In the genomic region with DNA sequence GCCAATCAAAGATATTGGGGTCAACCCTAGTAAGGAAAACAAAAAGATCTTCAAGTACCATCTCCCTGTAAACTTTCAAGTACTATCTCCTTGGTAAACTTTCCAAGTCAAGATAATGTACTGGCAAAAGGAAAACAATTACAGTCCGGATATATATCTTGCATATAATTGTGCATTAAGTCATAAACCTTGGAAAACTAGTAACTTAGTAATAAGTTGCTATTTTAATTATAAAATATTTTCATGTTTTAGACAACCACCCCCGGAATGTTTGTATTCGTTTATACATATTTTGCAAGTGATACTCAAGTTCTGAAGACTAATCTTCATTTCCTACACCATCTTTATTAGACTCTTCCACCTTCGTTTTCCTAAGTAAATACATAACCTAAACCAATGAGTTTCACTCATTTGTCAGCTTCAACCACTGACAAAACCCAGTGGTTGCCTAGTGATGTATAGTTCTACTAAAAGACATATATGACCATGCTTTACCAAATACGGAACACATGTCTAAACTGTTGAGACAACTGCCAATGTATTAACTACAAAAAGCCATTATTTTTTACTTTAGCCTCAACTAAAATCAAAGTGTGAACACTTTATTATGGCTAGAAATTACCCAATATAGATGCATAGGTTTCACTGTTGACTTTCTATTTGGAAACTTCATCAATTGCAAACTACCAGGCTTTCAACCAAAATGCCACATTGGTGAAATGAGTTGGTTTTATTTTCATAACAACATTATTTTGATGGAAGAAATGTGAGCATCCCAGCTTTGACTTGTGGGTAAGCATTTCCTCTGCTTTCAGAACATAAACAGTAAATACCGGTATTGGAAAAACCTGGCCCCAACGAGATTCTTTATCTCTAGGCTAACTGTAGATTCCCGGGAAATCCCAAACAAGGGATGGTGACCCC, we compare ENCODE assay signal across 8 cellular contexts. TPM values are rescaled to one million over a fixed set of nuclear protein-coding genes. Genes with fewer than 3 reads are reported as not detected.
DNase-seq lines count a peak whose midpoint lies in the region; FAIRE-seq and TF ChIP-seq lines count a peak whose summit lies in the region.

No MANE protein-coding gene starts in this region.

- no peak overlapping the region for H3K56ac ChIP-seq in H1 (replicated peaks; ENCODE audit: insufficient read length, low read depth, low read length)

- H3K9me3 ChIP-seq in Caco-2, result no peaks in the 10 kb centered on the region
- no peaks in the 10 kb centered on the region for H3K9me3 ChIP-seq in H1 (ENCODE audit: insufficient read depth in 2 of 2, low read depth in 1 of 2, low read length in 1 of 2)
- H3K9me3 ChIP-seq in osteoblast (ENCODE audit: low read depth, low read length), result no peaks in the 10 kb centered on the region

- intact Hi-C loops in Caco-2 (cut with micrococcal nuclease; ENCODE audit: unreplicated experiment), result no loop called here

- H3K27ac ChIP-seq in H1 (ENCODE audit: low read depth, low read length) (no peak overlapping the region), osteoblast (ENCODE audit: low read depth, low read length) (peak overlapping the region; percentile 68)

- no TSS peak for BruUV-seq in Caco-2 (replicated peaks; lab: Mats Ljungman, UMichigan)

- H3K4ac ChIP-seq in H1 (replicated peaks; ENCODE audit: insufficient read length, low read depth, low read length), result no peak overlapping the region

- H3K9ac ChIP-seq in H1 (replicated peaks in 1 of 4; ENCODE audit: extremely low read depth in 1 of 4, low read depth in 3 of 4, low read length in 3 of 4), result peak overlapping the region in 3 of 4 experiments; percentile 13 to 66 (median 37); a peak in 3 of 7 replicates

- H4K20me1 ChIP-seq in H1 (replicated peaks in 1 of 2; ENCODE audit: control insufficient read depth in 1 of 2, insufficient read depth in 2 of 2, low read length in 2 of 2) (no peaks in the 10 kb centered on the region), osteoblast (ENCODE audit: insufficient read depth, low read length) (peaks cover 11% of the 10 kb centered on the region)

- no peak overlapping the region for H2AK5ac ChIP-seq in H1 (ENCODE audit: low read depth, low read length)

- H3K36me3 ChIP-seq in Caco-2 (ENCODE audit: control insufficient read depth, insufficient read depth, low read length) (no peaks in the 10 kb centered on the region), H1 (ENCODE audit: control insufficient read depth in 2 of 4, insufficient read depth in 4 of 4, low read length in 3 of 4) (no peaks in the 10 kb centered on the region), osteoblast (ENCODE audit: insufficient read depth, low read length) (no peaks in the 10 kb centered on the region)

- CTCF ChIA-PET in Caco-2 (lab: Charles Lee), result no interaction called here
- CTCF ChIA-PET in H1 (lab: Charles Lee; ENCODE audit: partially characterized antibody), result no interaction called here

- no peak overlapping the region for H2BK20ac ChIP-seq in H1 (ENCODE audit: low read length)

- TF ChIP-seq RAD21 in H1 (IDR thresholded peaks at IDR 0.05 in 1 of 2, conservative IDR thresholded peaks at IDR 0.05 in 1 of 2; ENCODE audit: low read depth in 2 of 2, low read length in 2 of 2), result no peak

- no peak for FAIRE-seq in H1 (lab: Jason Lieb, UNC)

- H2AFZ ChIP-seq in H1 (ENCODE audit: low read length), result no peak overlapping the region
- peak overlapping the region; percentile 88 for H2AFZ ChIP-seq in osteoblast (ENCODE audit: low read length)

- TF ChIP-seq POLR2A in H1 (IDR thresholded peaks at IDR 0.05; ENCODE audit: control extremely low read depth in 1 of 2, low read depth in 2 of 2, low read length in 2 of 2), result no peak

- no peak overlapping the region for H3K18ac ChIP-seq in H1 (ENCODE audit: extremely low read depth, low read length)

- H3K79me1 ChIP-seq in H1 (ENCODE audit: low read depth, low read length), result no peaks in the 10 kb centered on the region

- in situ Hi-C loops in GM13977 (cut with MboI; ENCODE audit: low pct_unique_long_range_greater_than_20kb, low sequenced_read_pairs, unreplicated experiment), result no loop called here

- H3K4me2 ChIP-seq in H1 (ENCODE audit: insufficient read depth in 1 of 2, low read depth in 2 of 2, low read length in 2 of 2) (peak overlapping the region; percentile 48 to 70), osteoblast (ENCODE audit: insufficient read depth, low read length) (peak overlapping the region; percentile 93)

- TF ChIP-seq EP300 in H1 (IDR thresholded peaks at IDR 0.05; ENCODE audit: borderline replicate concordance in 1 of 2, low read depth in 2 of 2, low read length in 2 of 2), result no peak

- H3K36me3 Mint-ChIP-seq in Caco-2 (ENCODE audit: insufficient read depth, unreplicated experiment), result peaks cover 4% of the 10 kb centered on the region

- no peak for DNase-seq in Caco-2
- DNase-seq in NCI-H524 (lab: John Stamatoyannopoulos, UW), result peak; percentile 1 to 23
- DNase-seq in H1 (ENCODE audit: low read depth in 1 of 2, low spot score in 2 of 2), result no peak
- DNase-seq in osteoblast (ENCODE audit: insufficient read length, low spot score, missing footprints), result no peak
- no peak for DNase-seq in HUDEP-2 (lab: John Stamatoyannopoulos, UW; ENCODE audit: unreplicated experiment in 76 of 76)
- no peak for DNase-seq in DMS53 treated with DMSO at 0.1 percent for 48 hours (lab: John Stamatoyannopoulos, UW; ENCODE audit: unreplicated experiment)
- no peak for DNase-seq in 8988T
- no peak for DNase-seq in GM13977 (ENCODE audit: low spot score)

- H3K4me3 ChIP-seq in Caco-2 (ENCODE audit: low read depth, low read length) (no peak overlapping the region), H1 (ENCODE audit: extremely low read depth in 1 of 4, insufficient read depth in 2 of 4, low read depth in 3 of 4, low read length in 4 of 4) (peak overlapping the region; percentile 55 to 77 (median 68)), osteoblast (ENCODE audit: insufficient read depth, low read length) (peak overlapping the region; percentile 86)

- H2BK15ac ChIP-seq in H1 (ENCODE audit: low read length), result no peak overlapping the region

- H3K27me3 Mint-ChIP-seq in Caco-2 (ENCODE audit: insufficient read depth, unreplicated experiment), result peaks cover 3% of the 10 kb centered on the region

- H3K4me1 Mint-ChIP-seq in Caco-2 (ENCODE audit: low read depth, unreplicated experiment), result no peaks in the 10 kb centered on the region

- no peak overlapping the region for H4K5ac ChIP-seq in H1 (ENCODE audit: insufficient read length, low read depth, low read length)

- H3K23me2 ChIP-seq in H1 (ENCODE audit: low read depth, low read length), result peaks cover 5% of the 10 kb centered on the region

- H3K4me1 ChIP-seq in Caco-2 (0 out of 2 replicates have a peak, but pooled peaks cover 10% of the 10 kb centered on the region), H1 (replicated peaks in 1 of 4; ENCODE audit: control insufficient read depth in 3 of 4, insufficient read depth in 4 of 4, low read length in 3 of 4) (peaks cover 0 to 4% (median 2%) of the 10 kb centered on the region in 4 experiments; a peak in 3 of 7 replicates), osteoblast (ENCODE audit: insufficient read depth, low read length) (peaks cover 13% of the 10 kb centered on the region)

- POLR2A ChIA-PET in Caco-2 (lab: Charles Lee) (no interaction called here), H1 (lab: Charles Lee; ENCODE audit: partially characterized antibody) (interaction anchor here (0.6 to 1.0 kb wide), 2 partner anchors 92 to 114 kb away, joined by 3 read pairs; no protein-coding TSS in a partner anchor)

- TF ChIP-seq CTCF in Caco-2 (IDR thresholded peaks at IDR 0.05; ENCODE audit: insufficient read depth in 1 of 2, low read depth in 1 of 2, low read length in 1 of 2, severe bottlenecking in 1 of 2, unreplicated experiment in 1 of 2) (no peak), H1 (IDR thresholded peaks at IDR 0.05; ENCODE audit: control extremely low read depth in 1 of 3, insufficient read depth in 1 of 3, low read depth in 1 of 3, low read length in 3 of 3) (no peak), osteoblast (IDR thresholded peaks at IDR 0.05; ENCODE audit: extremely low read depth, low read depth, low read length) (no peak), GM13977 (IDR thresholded peaks at IDR 0.05; ENCODE audit: extremely low read depth, insufficient read depth, missing control alignments) (no peak)

- H3K4me3 Mint-ChIP-seq in Caco-2 (ENCODE audit: unreplicated experiment), result peak overlapping the region; percentile 83

- H3K14ac ChIP-seq in H1 (ENCODE audit: insufficient read length), result no peak overlapping the region

- H3K9me3 Mint-ChIP-seq in Caco-2 (ENCODE audit: unreplicated experiment), result no peaks in the 10 kb centered on the region

- no peak overlapping the region for H2BK120ac ChIP-seq in H1 (replicated peaks; ENCODE audit: low read depth, low read length)

- peaks cover 0 to 48% of the 10 kb centered on the region in 2 experiments; a peak in 2 of 4 replicates for H3K79me2 ChIP-seq in H1 (ENCODE audit: control insufficient read depth in 1 of 2, insufficient read depth in 2 of 2, low read length in 2 of 2)
- H3K79me2 ChIP-seq in osteoblast (ENCODE audit: insufficient read depth, low read length), result peaks cover 58% of the 10 kb centered on the region

- H3K27me3 ChIP-seq in Caco-2 (replicated peaks; ENCODE audit: control insufficient read depth, insufficient read depth, low read length) (peaks cover 2% of the 10 kb centered on the region; the same call in 1 of the 2 replicates), H1 (replicated peaks in 1 of 4; ENCODE audit: control insufficient read depth in 3 of 4, extremely low read depth in 1 of 4, insufficient read depth in 3 of 4, low read length in 3 of 4) (no peaks in the 10 kb centered on the region), osteoblast (ENCODE audit: insufficient read depth, low read length) (no peaks in the 10 kb centered on the region)

- no peak overlapping the region for H4K91ac ChIP-seq in H1 (replicated peaks; ENCODE audit: insufficient read length, low read length)

- H3K27ac Mint-ChIP-seq in Caco-2 (ENCODE audit: unreplicated experiment), result no peak overlapping the region

- no peak overlapping the region; the same call in 1 of the 2 replicates for H2BK12ac ChIP-seq in H1 (ENCODE audit: low read depth, low read length)

- no peak overlapping the region for H2BK5ac ChIP-seq in H1 (ENCODE audit: low read depth, low read length)

- WGBS in H1 (ENCODE audit: extremely low coverage in 1 of 2, insufficient coverage in 1 of 2, insufficient read length in 1 of 2, insufficient replicate concordance in 2 of 2, low coverage in 1 of 2, low lambda C conversion rate in 2 of 2, missing lambda C conversion rate in 1 of 2), 2 experiments, result 47% methylated on average over 8 of the region's 8 CpGs; no CpG with 5 or more reads in 1 of the 2 experiments

- no peak overlapping the region for H4K8ac ChIP-seq in H1 (ENCODE audit: extremely low read depth, insufficient read depth, low read length)

- no peak overlapping the region for H3K23ac ChIP-seq in H1 (ENCODE audit: insufficient read length)

RNA-seq across cellular contexts. Expression of a gene that starts 1.6 kb away (rescaled TPM):
- 3.7 and 4.0 TPM in 2 replicates for total RNA-seq in Caco-2 (2022)
- total RNA-seq in H1 (2021; fragmentation: NEBNext Ultra II Directional; extraction: Animal tissue kit (Norgen Biotek cat#: 25700)), result 33.6 and 36.4 TPM in 2 replicates
- polyA plus RNA-seq in H1 (2011; rRNA removed), result 4.2 and 6.0 TPM in 2 replicates
- 6.1 TPM for polyA plus RNA-seq in H1 (2011; cell fraction: cytosol; rRNA removed)
- 10.5 TPM for polyA plus RNA-seq in H1 (2011; cell fraction: nucleus; rRNA removed)
- polyA plus RNA-seq in H1 (2012, experiment 1 of 2), result 4.2 to 13.6 TPM (median 6.3 TPM) in 4 replicates
- polyA plus RNA-seq in H1 (2012, experiment 2 of 2), result 0.54 TPM
- polyA plus RNA-seq in H1 (2013, experiment 1 of 2), result 9.5 TPM
- 8.4 TPM for polyA plus RNA-seq in H1 (2013, experiment 2 of 2)
- polyA minus RNA-seq in H1 (2011; rRNA and poly(A)+ RNA removed), result 14.4 and 15.3 TPM in 2 replicates
- polyA minus RNA-seq in H1 (2011; cell fraction: cytosol; rRNA and poly(A)+ RNA removed), result 8.5 TPM
- 44.6 TPM for polyA minus RNA-seq in H1 (2011; cell fraction: nucleus; rRNA and poly(A)+ RNA removed)
- total RNA-seq in osteoblast, result 38.7 and 41.3 TPM in 2 replicates

Comparison
In these comparisons a context has a peak if more than half of its experiments do, and no peak if none do; other contexts are left out.
1. DNase-seq: peak in NCI-H524 (2 of 2); none in Caco-2 (0 of 2), H1 (0 of 2), osteoblast (single experiment), HUDEP-2 (0 of 76), DMS53 treated with DMSO at 0.1 percent for 48 hours (single experiment), 8988T (single experiment) and GM13977 (single experiment).